Comparison of ENCODE assay signal across 21 cellular contexts in the genomic region with DNA sequence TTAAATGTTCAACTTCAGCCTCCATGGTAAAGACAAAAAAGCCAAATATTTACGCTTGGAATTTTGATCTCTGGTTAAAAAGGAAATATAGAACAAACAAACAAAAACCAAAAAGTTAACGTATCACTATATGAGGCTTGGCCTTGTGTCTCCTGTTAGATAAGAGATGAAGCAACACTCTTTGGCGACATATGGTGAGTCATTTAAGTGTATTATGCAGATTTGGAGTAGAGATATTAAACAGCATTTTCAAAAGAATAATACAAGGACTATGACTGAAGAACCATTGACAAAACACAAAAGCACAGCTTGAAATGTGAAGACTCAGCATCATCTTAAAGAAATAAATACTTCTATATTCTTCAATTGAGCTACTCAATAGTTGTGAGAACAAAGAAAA.
DNase-seq lines count a peak whose midpoint lies in the region; ATAC-seq, FAIRE-seq and TF ChIP-seq lines count a peak whose summit lies in the region.
"Had no signal": no experiment of that assay in that cellular context is flagged by ENCODE, and none has a peak within 500 bp of the region (broad histone marks: within the 10 kb centered on the region; RNA-seq: fewer than 3 reads in every experiment).

No MANE protein-coding gene starts in this region.

- peak; percentile 76 for FAIRE-seq in D721Med (lab: Jason Lieb, UNC)

- ATAC-seq in HG02610 (IDR thresholded peaks at IDR 0.05; ENCODE audit: unreplicated experiment) (no peak), HG03432 (IDR thresholded peaks at IDR 0.05; ENCODE audit: unreplicated experiment) (no peak)
- ATAC-seq: CD8-positive, alpha-beta T cell; Right ventricle myocardium inferior; SK-N-SH treated with all-trans-retinoic acid at 6 μM for 48 hours; T-helper 17 cell had no signal

- DNase-seq in D721Med (ENCODE audit: insufficient read length, low spot score), result no peak
- DNase-seq in M059J (ENCODE audit: low read depth), result peak; percentile 38
- peak; percentile 10 for DNase-seq in OCI-M1 (lab: John Stamatoyannopoulos, UW)
- DNase-seq in iris pigment epithelial cell (ENCODE audit: low read depth), result peak; percentile 6
- no peak for DNase-seq in cerebellum (ENCODE audit: low spot score)
- DNase-seq: Caco-2; CD8-positive, alpha-beta T cell; DMS153; DND-41; H7; NCI-H1092 treated with DMSO at 0.1 percent for 48 hours; NCI-H1436; NCI-H187 treated with DMSO at 0.1 percent for 48 hours; NCI-H446 treated with DMSO at 0.1 percent for 48 hours; PC-9; SJCRH30; T-helper 17 cell had no signal

- TF ChIP-seq CTCF in D721Med (IDR thresholded peaks at IDR 0.05; ENCODE audit: insufficient read depth, missing control alignments), result no peak

Comparison
In these comparisons a context has a peak if more than half of its experiments do, and no peak if none do; other contexts are left out.
1. DNase-seq: peak in M059J (single experiment), OCI-M1 (single experiment) and iris pigment epithelial cell (single experiment); none in D721Med (single experiment) and cerebellum (single experiment).